ENCODE assay signal across 11 cellular contexts in the genomic region with DNA sequence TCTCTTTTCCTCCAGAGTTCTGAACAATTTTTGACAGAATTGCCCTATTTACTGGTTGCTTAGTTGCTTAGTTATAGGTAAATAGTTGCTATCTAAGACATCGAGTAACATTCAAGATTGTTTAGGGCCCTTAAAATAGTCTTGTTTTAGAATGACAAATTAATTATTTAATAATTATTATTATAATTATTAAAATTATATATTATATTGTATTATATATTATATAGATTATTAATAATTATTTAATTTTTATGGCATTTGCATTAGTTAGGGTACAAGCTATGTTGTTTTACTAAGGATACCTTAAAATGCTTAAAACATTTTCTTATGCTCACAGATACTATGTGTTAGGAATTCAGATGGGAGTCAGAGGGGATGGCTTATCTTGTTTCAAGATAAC. TPM values are rescaled to one million over a fixed set of nuclear protein-coding genes. Genes with fewer than 3 reads are reported as not detected.
"Had no signal": no experiment of that assay in that cellular context is flagged by ENCODE, and none has a peak within 500 bp of the region (broad histone marks: within the 10 kb centered on the region; RNA-seq: fewer than 3 reads in every experiment).

No MANE protein-coding gene starts in this region.

- FAIRE-seq: H1, H54 had no signal

- H2AFZ ChIP-seq: GM23248 had no signal

- H3K4me3 Mint-ChIP-seq: GM23338, H9, HFFc6 had no signal

- H3K4me1 ChIP-seq: HAP-1 had no signal

- H3K4me3 ChIP-seq: GM23248, GM23338, HAP-1 had no signal

- H3K27ac ChIP-seq: GM23248 had no signal

- H3K36me3 ChIP-seq: HAP-1 had no signal

- H3K9me3 ChIP-seq: HAP-1 had no signal

- DNase-seq: GM23248, GOT3, H7, H9, HCEC 1CT, HFFc6 had no signal

- H3K9ac ChIP-seq: GM23248 had no signal

- H3K27ac Mint-ChIP-seq: GM23338, H9, HFFc6 had no signal

- ATAC-seq: GM23338, HCT116 had no signal

- H3K4me2 ChIP-seq: GM23338 had no signal

- H3K9me3 Mint-ChIP-seq: GM23338, H9 had no signal

RNA-seq across cellular contexts. Expression of a gene that starts 59.2 kb away (rescaled TPM):
- total RNA-seq: GM23248, HFFc6 had no signal
- polyA plus RNA-seq: GM23248 had no signal
